In the genomic region with DNA sequence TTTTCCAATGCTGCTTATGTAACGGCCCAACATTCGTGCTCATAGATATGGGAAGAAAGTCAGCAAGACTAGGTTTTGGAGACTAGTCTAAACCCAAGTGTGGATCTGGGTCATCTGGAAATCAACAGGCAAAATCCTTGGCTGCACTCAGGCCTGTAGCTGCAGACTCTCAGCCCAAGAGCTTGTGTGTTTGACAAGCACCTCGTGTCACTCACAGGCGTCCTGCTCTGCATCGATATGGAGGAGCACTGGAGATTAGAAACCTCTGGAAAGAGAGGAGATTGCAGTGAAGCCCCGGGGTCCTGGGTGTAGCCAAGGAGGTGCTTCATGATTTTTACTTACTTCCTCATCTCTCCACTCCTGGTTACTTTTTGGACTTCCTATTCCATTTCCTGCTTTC, we compare ENCODE assay signal across 19 cellular contexts.
A peak's percentile ranks its signal among the peaks of the same experiment; 100 is the strongest.
DNase-seq lines count a peak whose midpoint lies in the region; ATAC-seq and TF ChIP-seq lines count a peak whose summit lies in the region.
"Had no signal": no experiment of that assay in that cellular context is flagged by ENCODE, and none has a peak within 500 bp of the region (broad histone marks: within the 10 kb centered on the region; RNA-seq: fewer than 3 reads in every experiment).

No MANE protein-coding gene starts in this region.

- ATAC-seq in lung (ENCODE audit: insufficient read depth, low FRiP score): no peak
- ATAC-seq in HG03135 (IDR thresholded peaks at IDR 0.05; ENCODE audit: unreplicated experiment): no peak
- ATAC-seq: HepG2, T-cell had no signal

- WGBS in lung, 2 donors: 30 to 33% methylated on average over 6 of the region's 6 CpGs

- H3K36me3 ChIP-seq in lung (ENCODE audit: control insufficient read depth in 2 of 2, insufficient read depth in 2 of 2, low read length in 2 of 2): no peaks in the 10 kb centered on the region
- H3K36me3 ChIP-seq: brain microvascular endothelial cell, thoracic aorta had no signal

- peaks cover 21 to 31% of the 10 kb centered on the region in 2 donors for H3K4me1 ChIP-seq in lung (ENCODE audit: control insufficient read depth in 2 of 2, insufficient read depth in 2 of 2, low read length in 2 of 2)

- H3K9me3 ChIP-seq in lung (ENCODE audit: control insufficient read depth in 2 of 2, insufficient read depth in 1 of 2, low read length in 1 of 2): no peaks in the 10 kb centered on the region
- H3K9me3 ChIP-seq: thoracic aorta had no signal

- peak; percentile 32 for DNase-seq in NOMO-1 treated with DMSO at 0.1 percent for 48 hours (lab: John Stamatoyannopoulos, UW; ENCODE audit: unreplicated experiment)
- DNase-seq in NOMO-1 treated with dmso at 0.1 percent for 144 hours (lab: John Stamatoyannopoulos, UW; ENCODE audit: unreplicated experiment): no peak
- DNase-seq in cerebellar cortex (ENCODE audit: low spot score): peak; percentile 9
- no peak for DNase-seq in lung (ENCODE audit: low spot score)
- no peak for DNase-seq in NCI-H510A treated with DMSO at 0.1 percent for 48 hours (lab: John Stamatoyannopoulos, UW)
- no peak for DNase-seq in NCI-H1105 (lab: John Stamatoyannopoulos, UW)
- DNase-seq in NCI-H446 (lab: John Stamatoyannopoulos, UW): no peak
- DNase-seq: 8988T; brain microvascular endothelial cell; CD4-positive, alpha-beta memory T cell; DMS79 treated with DMSO at 0.1 percent for 48 hours; MM.1S; NCI-H2081 treated with DMSO at 0.1 percent for 48 hours; stimulated activated CD4-positive, alpha-beta T cell treated with anti-CD3 and anti-CD28 coated beads, Interleukin-4, amount 100 ng/mL, for 24 hours; stimulated activated CD8-positive, alpha-beta memory T cell treated with anti-CD3 and anti-CD28 coated beads, Interleukin-4, amount 100 ng/mL, for 48 hours; T-cell had no signal

- H3K27ac ChIP-seq in lung (ENCODE audit: low read depth in 1 of 2, low read length in 1 of 2): peak overlapping the region; percentile 54 to 64
- H3K27ac ChIP-seq: brain microvascular endothelial cell, thoracic aorta had no signal

- no peak for TF ChIP-seq CTCF in lung (IDR thresholded peaks at IDR 0.05; ENCODE audit: control extremely low read depth, extremely low read depth)

- no peaks in the 10 kb centered on the region for H3K27me3 ChIP-seq in lung (ENCODE audit: control insufficient read depth, insufficient read depth)
- H3K27me3 ChIP-seq: brain microvascular endothelial cell had no signal

- H3K4me3 ChIP-seq in lung: no peak overlapping the region
- H3K4me3 ChIP-seq: thoracic aorta had no signal

Comparison
In these comparisons a context has a peak if more than half of its experiments do, and no peak if none do; other contexts are left out.
1. DNase-seq: peak in NOMO-1 treated with DMSO at 0.1 percent for 48 hours (single experiment) and cerebellar cortex (single experiment); none in NOMO-1 treated with dmso at 0.1 percent for 144 hours (single experiment), lung (single experiment), NCI-H510A treated with DMSO at 0.1 percent for 48 hours (single experiment), NCI-H1105 (single experiment) and NCI-H446 (0 of 2).